ENCODE assay signal across 12 cellular contexts in genomic region chr4:6561173-6561516, GRCh38.
"Had no signal": no experiment of that assay in that cellular context is flagged by ENCODE, and none has a peak within 500 bp of the region (broad histone marks: within the 10 kb centered on the region; RNA-seq: fewer than 3 reads in every experiment).

No MANE protein-coding gene starts in this region.

- H3K36me3 ChIP-seq: ovary, thyroid gland, vagina had no signal

- ATAC-seq: activated CD8-positive, alpha-beta memory T cell treated with anti-CD3 and anti-CD28 coated beads, Interleukin-2, amount 10 ng/mL, durations not matched to agents 7 days and 5 days; activated T-cell treated with anti-CD3 and anti-CD28 coated beads, Interleukin-2, amount 50 U/mL, for 4 hours had no signal

- H3K9me3 ChIP-seq: ovary, thyroid gland, vagina had no signal

- H3K27ac ChIP-seq: epithelial cell of prostate, hepatocyte, ovary, skin epidermis, thyroid gland, vagina had no signal

- H3K27me3 ChIP-seq: ovary, vagina had no signal

- H3K4me2 ChIP-seq: hepatocyte had no signal

- DNase-seq: activated CD8-positive, alpha-beta memory T cell treated with anti-CD3 and anti-CD28 coated beads, Interleukin-2, amount 10 ng/mL, durations not matched to agents 7 days and 5 days; activated effector memory CD4-positive, alpha-beta T cell treated with anti-CD3 and anti-CD28 coated beads, Interleukin-2, amount 50 U/mL, for 16 hours; activated T-cell treated with anti-CD3 and anti-CD28 coated beads, Interleukin-2, amount 50 U/mL, for 4 hours; cortex of kidney; effector CD8-positive, alpha-beta T cell; ovary; T-helper 2 cell; thyroid gland had no signal

- H3K4me3 ChIP-seq: hepatocyte, ovary, skin epidermis, thyroid gland, vagina had no signal
